ENCODE assay signal across 28 cellular contexts in the genomic region with DNA sequence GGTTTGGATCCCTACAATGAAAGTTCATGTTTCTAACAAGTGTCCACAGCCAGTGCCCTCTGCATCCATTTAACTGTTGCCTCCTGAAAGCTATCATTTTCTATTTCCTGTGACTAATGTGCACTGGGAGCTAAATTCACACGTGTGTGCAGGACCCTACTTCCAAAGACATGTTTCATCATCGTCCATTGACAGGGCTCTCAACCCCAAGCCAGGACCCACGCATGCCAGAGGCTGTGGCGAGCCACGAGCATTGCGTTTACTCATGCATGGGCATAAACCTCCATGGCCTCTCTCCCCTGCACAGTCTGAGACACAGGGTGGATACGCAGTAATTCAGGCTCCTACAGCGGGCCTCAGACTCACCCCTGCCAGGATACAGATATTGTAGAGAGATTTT.
"Had no signal": no experiment of that assay in that cellular context is flagged by ENCODE, and none has a peak within 500 bp of the region (broad histone marks: within the 10 kb centered on the region; RNA-seq: fewer than 3 reads in every experiment).

No MANE protein-coding gene starts in this region.

- FAIRE-seq: astrocyte, frontal cortex, pancreas, TTC549 had no signal

- ATAC-seq: activated T-cell treated with anti-CD3 and anti-CD28 coated beads, Interleukin-2, amount 50 U/mL, for 4 hours; activated T-helper 17 cell treated with anti-CD3 and anti-CD28 coated beads, Interleukin-2, amount 50 U/mL, for 72 hours; esophagus mucosa; left lung; lower lobe of right lung; naive thymus-derived CD8-positive, alpha-beta T cell; pancreas; stimulated activated naive B cell treated with anti-CD40 and anti-IgM and Interleukin-4, amounts not matched to agents 10 μg/mL and 1 μg/mL and 100 μg/mL, for 72 hours had no signal

- H3K27me3 ChIP-seq: pancreas, sigmoid colon, stomach, suprapubic skin, tibial nerve had no signal

- H3K4me3 ChIP-seq: left lung, lower lobe of right lung, pancreas, prostate gland, sigmoid colon, smooth muscle cell, stomach, suprapubic skin, tibial nerve had no signal

- H3K36me3 ChIP-seq: left lung, lower lobe of right lung, pancreas, prostate gland, sigmoid colon, stomach, suprapubic skin, tibial nerve had no signal

- DNase-seq: activated CD4-positive, alpha-beta memory T cell treated with anti-CD3 and anti-CD28 coated beads, Interleukin-2, amount 10 ng/mL, durations not matched to agents 7 days and 5 days; activated CD4-positive, alpha-beta T cell treated with anti-CD3 and anti-CD28 coated beads, Interleukin-2, amount 10 ng/mL, durations not matched to agents 24 days and 14 days; activated CD4-positive, CD25-positive, alpha-beta regulatory T cell treated with anti-CD3 and anti-CD28 coated beads, Interleukin-2, amount 50 U/mL, for 72 hours; activated gamma-delta T cell treated with Interleukin-2 at 50 U/mL for 16 hours; activated naive CD4-positive, alpha-beta T cell treated with anti-CD3 and anti-CD28 coated beads, Interleukin-2, amount 50 U/mL, for 16 hours; activated T-cell treated with anti-CD3 and anti-CD28 coated beads, Interleukin-2, amount 50 U/mL, for 4 hours; amniotic stem cell; caudate nucleus; left lung; lower lobe of right lung; mesenchymal stem cell; naive thymus-derived CD8-positive, alpha-beta T cell; nucleus accumbens; pancreas; retina; sigmoid colon; stimulated activated CD4-positive, alpha-beta T cell treated with anti-CD3 and anti-CD28 coated beads, Interleukin-1b, Interleukin-23, amount 100 ng/mL, for 48 hours; stimulated activated naive B cell treated with anti-CD40 and anti-IgM and Interleukin-4, amounts not matched to agents 10 μg/mL and 1 μg/mL and 100 μg/mL, for 72 hours; stomach had no signal
